12 cellular contexts compared by ENCODE assay signal in the genomic region with DNA sequence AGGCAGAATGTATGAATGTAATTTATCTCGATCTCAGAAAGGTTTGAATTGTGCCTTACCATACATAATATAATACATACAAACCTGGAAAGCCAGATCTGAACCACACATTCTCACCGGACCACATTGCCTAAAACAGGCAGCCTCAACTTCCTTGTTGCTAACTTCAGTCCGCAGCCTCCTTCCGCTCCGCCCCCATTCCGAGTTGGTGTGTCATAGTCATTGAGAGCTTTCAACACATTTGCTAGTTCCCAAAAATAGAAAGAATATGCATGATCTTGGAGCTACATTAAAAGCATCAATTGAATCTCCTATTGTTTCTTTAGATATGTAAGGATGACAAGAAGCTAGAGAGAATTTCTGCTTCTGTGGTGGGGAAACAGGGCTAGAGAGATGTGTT.
DNase-seq lines count a peak whose midpoint lies in the region; ATAC-seq and TF ChIP-seq lines count a peak whose summit lies in the region.
"Had no signal": no experiment of that assay in that cellular context is flagged by ENCODE, and none has a peak within 500 bp of the region (broad histone marks: within the 10 kb centered on the region; RNA-seq: fewer than 3 reads in every experiment).

No MANE protein-coding gene starts in this region.

- H3K79me2 ChIP-seq in trophoblast cell (ENCODE audit: control insufficient read depth, insufficient read depth, low read length, poor library complexity), result no peaks in the 10 kb centered on the region

- peak overlapping the region; percentile 74 for H3K27ac Mint-ChIP-seq in Calu3 (ENCODE audit: unreplicated experiment)
- H3K27ac Mint-ChIP-seq in T-helper 2 cell treated with Interferon-gamma antibody and Interleukin-4, amounts not matched to agents 5 μg/mL and 100 μg/mL, for 36 hours, result no peak overlapping the region
- H3K27ac Mint-ChIP-seq in stimulated activated memory B cell treated with anti-CD40 and anti-IgM and Interleukin-4, amounts not matched to agents 10 μg/mL and 1 μg/mL and 100 μg/mL, for 72 hours, result no peak overlapping the region
- H3K27ac Mint-ChIP-seq: stimulated activated naive CD8-positive, alpha-beta T cell treated with anti-CD3 and anti-CD28 coated beads, Interleukin-15, Interleukin-2, amounts not matched to agents 100 ng/mL and 50 ng/mL, for 24 hours had no signal

- BruUV-seq in Calu3 (replicated peaks; lab: Mats Ljungman, UMichigan), result no TSS peak

- H3K4me1 Mint-ChIP-seq in Calu3 (ENCODE audit: low read depth, unreplicated experiment), result peaks cover 7% of the 10 kb centered on the region
- H3K4me1 Mint-ChIP-seq in T-helper 2 cell treated with Interferon-gamma antibody and Interleukin-4, amounts not matched to agents 5 μg/mL and 100 μg/mL, for 36 hours (ENCODE audit: low read depth), result no peaks in the 10 kb centered on the region
- no peaks in the 10 kb centered on the region for H3K4me1 Mint-ChIP-seq in stimulated activated memory B cell treated with anti-CD40 and anti-IgM and Interleukin-4, amounts not matched to agents 10 μg/mL and 1 μg/mL and 100 μg/mL, for 72 hours

- H3K18ac ChIP-seq in trophoblast cell (ENCODE audit: low read length), result no peak overlapping the region

- no peak overlapping the region for H3K4me3 Mint-ChIP-seq in Calu3 (ENCODE audit: low read depth, unreplicated experiment)
- H3K4me3 Mint-ChIP-seq in T-helper 2 cell treated with Interferon-gamma antibody and Interleukin-4, amounts not matched to agents 5 μg/mL and 100 μg/mL, for 36 hours, result no peak overlapping the region
- no peak overlapping the region for H3K4me3 Mint-ChIP-seq in stimulated activated memory B cell treated with anti-CD40 and anti-IgM and Interleukin-4, amounts not matched to agents 10 μg/mL and 1 μg/mL and 100 μg/mL, for 72 hours
- H3K4me3 Mint-ChIP-seq: stimulated activated naive CD8-positive, alpha-beta T cell treated with anti-CD3 and anti-CD28 coated beads, Interleukin-15, Interleukin-2, amounts not matched to agents 100 ng/mL and 50 ng/mL, for 24 hours had no signal

- H3K4ac ChIP-seq in trophoblast cell (ENCODE audit: low read depth, low read length), result no peak overlapping the region

- H3K9ac ChIP-seq in trophoblast cell (ENCODE audit: low read length), result no peak overlapping the region

- H3K4me3 ChIP-seq in Peyer's patch, result no peak overlapping the region
- no peak overlapping the region for H3K4me3 ChIP-seq in fibroblast of pulmonary artery (replicated peaks; ENCODE audit: low read depth, low read length)
- H3K4me3 ChIP-seq in trophoblast cell (ENCODE audit: low read depth, low read length), result no peak overlapping the region
- H3K4me3 ChIP-seq: colonic mucosa, MG63, SJCRH30 had no signal

- no peaks in the 10 kb centered on the region for H3K9me3 ChIP-seq in Peyer's patch
- no peaks in the 10 kb centered on the region for H3K9me3 ChIP-seq in trophoblast cell (ENCODE audit: insufficient read depth, low read depth, low read length)
- H3K9me3 ChIP-seq: colonic mucosa, MG63, SJCRH30 had no signal

- CTCF ChIA-PET in Calu3 (lab: Charles Lee), result interaction anchor here (0.8 kb wide), 1 partner anchor 72 kb away, joined by 5 read pairs; no protein-coding TSS in a partner anchor

- H3K14ac ChIP-seq in trophoblast cell (ENCODE audit: low read length), result no peak overlapping the region

- H3K36me3 Mint-ChIP-seq in Calu3 (ENCODE audit: insufficient read depth, unreplicated experiment), result peaks cover 5% of the 10 kb centered on the region
- peaks cover 21% of the 10 kb centered on the region for H3K36me3 Mint-ChIP-seq in T-helper 2 cell treated with Interferon-gamma antibody and Interleukin-4, amounts not matched to agents 5 μg/mL and 100 μg/mL, for 36 hours (ENCODE audit: low read depth)
- peaks cover 57% of the 10 kb centered on the region for H3K36me3 Mint-ChIP-seq in stimulated activated memory B cell treated with anti-CD40 and anti-IgM and Interleukin-4, amounts not matched to agents 10 μg/mL and 1 μg/mL and 100 μg/mL, for 72 hours

- H3K9me3 Mint-ChIP-seq in Calu3 (ENCODE audit: low read depth, unreplicated experiment), result peaks cover 2% of the 10 kb centered on the region
- no peaks in the 10 kb centered on the region for H3K9me3 Mint-ChIP-seq in T-helper 2 cell treated with Interferon-gamma antibody and Interleukin-4, amounts not matched to agents 5 μg/mL and 100 μg/mL, for 36 hours
- no peaks in the 10 kb centered on the region for H3K9me3 Mint-ChIP-seq in stimulated activated memory B cell treated with anti-CD40 and anti-IgM and Interleukin-4, amounts not matched to agents 10 μg/mL and 1 μg/mL and 100 μg/mL, for 72 hours
- H3K9me3 Mint-ChIP-seq: stimulated activated naive CD8-positive, alpha-beta T cell treated with anti-CD3 and anti-CD28 coated beads, Interleukin-15, Interleukin-2, amounts not matched to agents 100 ng/mL and 50 ng/mL, for 24 hours had no signal

- H2AK5ac ChIP-seq in trophoblast cell (ENCODE audit: low read length), result no peak overlapping the region

- H4K12ac ChIP-seq in trophoblast cell (ENCODE audit: low read depth, low read length), result no peak overlapping the region

- no peak overlapping the region for H2BK120ac ChIP-seq in trophoblast cell (ENCODE audit: insufficient read depth, low read length, poor library complexity)

- no CpG with 5 or more reads among the region's 6 CpGs for WGBS in trophoblast cell (ENCODE audit: extremely low coverage, insufficient coverage, insufficient read length)

- H2AFZ ChIP-seq in trophoblast cell (ENCODE audit: insufficient read depth, low read length, poor library complexity), result no peak overlapping the region

- H2BK5ac ChIP-seq in trophoblast cell (ENCODE audit: low read depth, low read length, poor library complexity), result no peak overlapping the region

- no peak for TF ChIP-seq POLR2A in Peyer's patch (IDR thresholded peaks at IDR 0.05)

- no peak for ATAC-seq in stimulated activated memory B cell treated with anti-CD40 and anti-IgM and Interleukin-4, amounts not matched to agents 10 μg/mL and 1 μg/mL and 100 μg/mL, for 72 hours
- no peak for ATAC-seq in HG03520 (IDR thresholded peaks at IDR 0.05; ENCODE audit: unreplicated experiment)

- no peaks in the 10 kb centered on the region for H3K27me3 Mint-ChIP-seq in Calu3 (ENCODE audit: unreplicated experiment)
- no peaks in the 10 kb centered on the region for H3K27me3 Mint-ChIP-seq in T-helper 2 cell treated with Interferon-gamma antibody and Interleukin-4, amounts not matched to agents 5 μg/mL and 100 μg/mL, for 36 hours (ENCODE audit: low read depth)
- H3K27me3 Mint-ChIP-seq in stimulated activated memory B cell treated with anti-CD40 and anti-IgM and Interleukin-4, amounts not matched to agents 10 μg/mL and 1 μg/mL and 100 μg/mL, for 72 hours, result no peaks in the 10 kb centered on the region
- H3K27me3 Mint-ChIP-seq: stimulated activated naive CD8-positive, alpha-beta T cell treated with anti-CD3 and anti-CD28 coated beads, Interleukin-15, Interleukin-2, amounts not matched to agents 100 ng/mL and 50 ng/mL, for 24 hours had no signal

- H3K36me3 ChIP-seq in Peyer's patch (no peaks in the 10 kb centered on the region), trophoblast cell (ENCODE audit: control insufficient read depth in 1 of 2, insufficient read depth in 2 of 2, low read length in 2 of 2) (no peaks in the 10 kb centered on the region)
- H3K36me3 ChIP-seq: colonic mucosa, MG63 had no signal

- H3K4me1 ChIP-seq in Peyer's patch, result no peaks in the 10 kb centered on the region
- H3K4me1 ChIP-seq in trophoblast cell (ENCODE audit: control insufficient read depth in 1 of 2, insufficient read depth in 2 of 2, low read length in 2 of 2), result no peaks in the 10 kb centered on the region
- H3K4me1 ChIP-seq: colonic mucosa, SJCRH30 had no signal

- H2BK12ac ChIP-seq in trophoblast cell (ENCODE audit: low read length), result no peak overlapping the region

- H3K27ac ChIP-seq in Peyer's patch, result no peak overlapping the region
- H3K27ac ChIP-seq in trophoblast cell (ENCODE audit: low read depth, low read length), result no peak overlapping the region
- H3K27ac ChIP-seq: colonic mucosa, SJCRH30 had no signal

- H3K79me1 ChIP-seq in trophoblast cell (ENCODE audit: low read length), result no peaks in the 10 kb centered on the region

- no peak overlapping the region for H3K4me2 ChIP-seq in trophoblast cell (ENCODE audit: low read length)

- no peak overlapping the region for H4K8ac ChIP-seq in trophoblast cell (ENCODE audit: low read depth, low read length)

- H4K91ac ChIP-seq in trophoblast cell (ENCODE audit: low read depth, low read length), result no peak overlapping the region

- intact Hi-C loops in Calu3 (cut with micrococcal nuclease; ENCODE audit: unreplicated experiment), result no loop called here

- DNase-seq in Calu3 (peak; percentile 57), Peyer's patch (peak in 2 of 3 donors; percentile 16 to 45), fibroblast of pulmonary artery (ENCODE audit: low read depth) (peak; percentile 85), trophoblast cell (peak; percentile 46 to 64), SW480 (ENCODE audit: low spot score) (no peak)
- no peak for DNase-seq in T-helper 2 cell treated with Interferon-gamma antibody and Interleukin-4, amounts not matched to agents 5 μg/mL and 100 μg/mL, for 36 hours (ENCODE audit: low spot score)
- DNase-seq: colonic mucosa, MG63, SJCRH30 had no signal

- TF ChIP-seq CTCF in Calu3 (IDR thresholded peaks at IDR 0.05; ENCODE audit: unreplicated experiment), result no peak
- no peak for TF ChIP-seq CTCF in Peyer's patch (IDR thresholded peaks at IDR 0.05)
- no peak for TF ChIP-seq CTCF in fibroblast of pulmonary artery (IDR thresholded peaks at IDR 0.05; ENCODE audit: low read length, missing control alignments)

- H3K27me3 ChIP-seq in Peyer's patch (no peaks in the 10 kb centered on the region), trophoblast cell (ENCODE audit: insufficient read depth, low read length) (no peaks in the 10 kb centered on the region)
- H3K27me3 ChIP-seq: colonic mucosa, MG63, SJCRH30 had no signal

- no peak overlapping the region for H3K23ac ChIP-seq in trophoblast cell (ENCODE audit: low read length)

Comparison
In these comparisons a context has a peak if more than half of its experiments do, and no peak if none do; other contexts are left out.
1. DNase-seq: peak in Calu3 (single experiment), Peyer's patch (2 of 3), fibroblast of pulmonary artery (single experiment) and trophoblast cell (2 of 2); none in T-helper 2 cell treated with Interferon-gamma antibody and Interleukin-4, amounts not matched to agents 5 μg/mL and 100 μg/mL, for 36 hours (single experiment) and SW480 (single experiment).